8 cellular contexts compared by ENCODE assay signal in genomic region chr19:40444181-40445005, GRCh38. TPM values are rescaled to one million over a fixed set of nuclear protein-coding genes. Genes with fewer than 3 reads are reported as not detected.
A peak's percentile ranks its signal among the peaks of the same experiment; 100 is the strongest.
DNase-seq lines count a peak whose midpoint lies in the region; ATAC-seq lines count a peak whose summit lies in the region.

Gene SERTAD3, minus strand, starts transcription at chr19:40444335. Its CDS starts 2,255 bp downstream, at chr19:40442080.

- H3K4me3 ChIP-seq in right cardiac atrium (ENCODE audit: low read length) = peak within 1 kb of the TSS; percentile 95
- peak within 1 kb of the TSS; percentile 50 to 90 for H3K4me3 ChIP-seq in aorta (ENCODE audit: low read length in 2 of 2)

- peak; percentile 83 for DNase-seq in NCI-H187 treated with DMSO at 0.1 percent for 48 hours (lab: John Stamatoyannopoulos, UW)
- DNase-seq in T-helper 2 cell = peak; percentile 94 to 96 (median 96)
- peak; percentile 68 to 100 (median 96) for DNase-seq in anterior cingulate cortex (lab: John Stamatoyannopoulos, UW)
- peak; percentile 97 to 99 (median 99) for DNase-seq in right cardiac atrium
- DNase-seq in renal cortical epithelial cell (ENCODE audit: low read depth) = peak; percentile 72
- peak; percentile 98 to 99 for DNase-seq in aorta

- H3K36me3 ChIP-seq in aorta (ENCODE audit: control insufficient read depth in 1 of 2, insufficient read depth in 2 of 2, low read length in 1 of 2) = peaks cover 5 to 7% of the 10 kb centered on the region in 2 donors

- H3K9me3 ChIP-seq in right cardiac atrium (ENCODE audit: control insufficient read depth, low read length) (no peaks in the 10 kb centered on the region), aorta (ENCODE audit: control insufficient read depth, low read length) (no peaks in the 10 kb centered on the region)

- ATAC-seq in GM18499 (IDR thresholded peaks at IDR 0.05; ENCODE audit: insufficient read depth, unreplicated experiment) (peak; percentile 41), HG02943 (IDR thresholded peaks at IDR 0.05; ENCODE audit: low read depth, unreplicated experiment) (peak; percentile 63), right cardiac atrium (peak; percentile 89), aorta (ENCODE audit: low FRiP score) (peak; percentile 94)

- H3K27ac ChIP-seq in right cardiac atrium (ENCODE audit: low read length) (peak within 1 kb of the TSS; percentile 99), aorta (ENCODE audit: low read depth in 1 of 2, low read length in 2 of 2) (peak within 1 kb of the TSS; percentile 51 to 88)

- H3K27me3 ChIP-seq in right cardiac atrium (ENCODE audit: control insufficient read depth, insufficient read depth) (no peaks in the 10 kb centered on the region), aorta (ENCODE audit: control insufficient read depth in 1 of 2, insufficient read depth in 2 of 2, low read length in 1 of 2) (no peaks in the 10 kb centered on the region)

- WGBS in right cardiac atrium = under 1% methylated on average over 74 of the region's 74 CpGs
- 0% methylated on average over 59 to 74 of the region's 74 CpGs for WGBS in aorta, 2 donors

- H3K4me1 ChIP-seq in right cardiac atrium (ENCODE audit: control insufficient read depth, insufficient read depth, low read length) = peaks cover 3% of the 10 kb centered on the region
- H3K4me1 ChIP-seq in aorta (ENCODE audit: control insufficient read depth in 1 of 2, insufficient read depth in 2 of 2, low read length in 2 of 2) = no peaks in the 10 kb centered on the region

- intact Hi-C loops in right cardiac atrium (cut with DNase I) = loop anchor here in 1 of 4 donors (10.0 kb wide), 1 partner anchor 100 kb away; the partner anchor contains the start of genes C19orf47 and PLD3
- intact Hi-C loops in aorta (cut with DNase I) = loop anchor here in 1 of 2 donors (1.0 to 10.0 kb wide), 4 partner anchors 19 to 360 kb away; partner anchors contain the start of genes BLVRB and SERTAD1

RNA-seq across cellular contexts. Expression of gene SERTAD3, which starts in this region (rescaled TPM):
- total RNA-seq in right cardiac atrium (10 to 100 TPM; 31.5 to 48.2 (median 36.9) TPM), renal cortical epithelial cell (13.2 and 21.5 TPM in 2 replicates), aorta (10 to 100 TPM; 34.8 to 46.3 TPM)
- polyA plus RNA-seq in right cardiac atrium (36.2 TPM), aorta (10 to 100 TPM; 25.0 to 28.5 TPM)

Comparison
In these comparisons a context has a peak if more than half of its experiments do, and no peak if none do; other contexts are left out.
1. Peak in every context shown above with its lines: DNase-seq, ATAC-seq, H3K4me3 ChIP-seq and H3K27ac ChIP-seq.
2. ATAC-seq: peak in every context shown above with its lines; median percentile 94 in aorta; 89 in right cardiac atrium; 63 in HG02943; 41 in GM18499.